Comparison of ENCODE assay signal across 14 cellular contexts in the genomic region with DNA sequence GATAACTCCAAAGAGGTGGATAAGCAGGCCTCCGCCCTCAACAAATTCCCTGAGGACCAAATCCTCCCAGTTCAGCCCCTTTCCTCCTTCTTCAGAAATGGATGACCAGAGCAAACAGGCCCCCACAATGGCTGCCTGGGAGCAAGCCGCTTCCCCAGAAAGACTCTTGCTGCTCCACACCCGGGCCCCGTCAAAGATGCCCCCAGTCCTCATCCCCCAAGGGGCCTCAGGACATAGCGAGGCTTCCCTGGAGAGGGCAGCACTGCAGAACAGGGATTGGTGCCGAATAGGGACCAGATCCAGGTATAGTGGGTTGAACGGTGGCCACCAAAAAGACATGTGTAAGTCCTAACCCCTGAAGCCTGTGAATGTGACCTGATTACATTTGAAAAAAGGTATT.
A peak's percentile ranks its signal among the peaks of the same experiment; 100 is the strongest.
DNase-seq lines count a peak whose midpoint lies in the region; ATAC-seq, FAIRE-seq and TF ChIP-seq lines count a peak whose summit lies in the region.
"Had no signal": no experiment of that assay in that cellular context is flagged by ENCODE, and none has a peak within 500 bp of the region (broad histone marks: within the 10 kb centered on the region; RNA-seq: fewer than 3 reads in every experiment).

No MANE protein-coding gene starts in this region.

- TF ChIP-seq CTCF in K562 (IDR thresholded peaks at IDR 0.05 in 2 of 3, conservative IDR thresholded peaks at IDR 0.05 in 1 of 3; ENCODE audit: insufficient read depth in 2 of 3, low read depth in 1 of 3, low read length in 3 of 3) (no peak), natural killer cell (IDR thresholded peaks at IDR 0.05) (no peak)

- H3K36me3 ChIP-seq in BLaER1 (no peaks in the 10 kb centered on the region), K562 (ENCODE audit: control insufficient read depth, insufficient read depth, low read length) (no peaks in the 10 kb centered on the region)
- H3K36me3 ChIP-seq in CD8-positive, alpha-beta memory T cell (ENCODE audit: insufficient read depth, low read length): no peaks in the 10 kb centered on the region
- H3K36me3 ChIP-seq: HAP-1, heart right ventricle had no signal

- H3K9me3 ChIP-seq in BLaER1: no peaks in the 10 kb centered on the region
- no peaks in the 10 kb centered on the region for H3K9me3 ChIP-seq in CD8-positive, alpha-beta memory T cell (ENCODE audit: low read length)
- H3K9me3 ChIP-seq in K562 (replicated peaks; ENCODE audit: control insufficient read depth, insufficient read depth, low read depth, low read length): no peaks in the 10 kb centered on the region
- H3K9me3 ChIP-seq: HAP-1, heart right ventricle had no signal

- no peak for TF ChIP-seq POLR2A in K562 (conservative IDR thresholded peaks at IDR 0.05)

- H3K4me2 ChIP-seq in BLaER1 (peak overlapping the region; percentile 82), K562 (ENCODE audit: insufficient read depth, low read length) (no peak overlapping the region)

- no peak for FAIRE-seq in K562 (lab: Jason Lieb, UNC)
- FAIRE-seq: urothelium cell line had no signal

- H3K27ac ChIP-seq in BLaER1 (no peak overlapping the region), K562 (ENCODE audit: extremely low read depth, low read depth, low read length) (no peak overlapping the region)
- no peak overlapping the region for H3K27ac ChIP-seq in CD8-positive, alpha-beta memory T cell (ENCODE audit: low read depth, low read length)

- no peak for TF ChIP-seq RAD21 in K562 (CRISPR knock-in tag; conservative IDR thresholded peaks at IDR 0.05 in 1 of 2, IDR thresholded peaks at IDR 0.05 in 1 of 2)

- H3K9ac ChIP-seq in BLaER1 (no peak overlapping the region), K562 (ENCODE audit: insufficient read depth in 1 of 2, low read depth in 2 of 2, low read length in 2 of 2) (no peak overlapping the region)

- peaks cover 0 to 2% of the 10 kb centered on the region in 2 donors for H3K27me3 Mint-ChIP-seq in CD8-positive, alpha-beta memory T cell
- no peaks in the 10 kb centered on the region for H3K27me3 Mint-ChIP-seq in natural killer cell (ENCODE audit: low read depth in 2 of 2)

- H3K4me3 Mint-ChIP-seq in CD8-positive, alpha-beta memory T cell: peak overlapping the region in 4 of 7 donors; percentile 37 to 62 (median 44)
- peak overlapping the region; percentile 50 for H3K4me3 Mint-ChIP-seq in natural killer cell
- H3K4me3 Mint-ChIP-seq: stimulated activated effector memory CD8-positive, alpha-beta T cell treated with anti-CD3 and anti-CD28 coated beads, Interleukin-12 subunit alpha, Interleukin-12 subunit beta, amount 100 ng/mL, for 72 hours had no signal

- H3K27me3 ChIP-seq in BLaER1 (no peaks in the 10 kb centered on the region), K562 (ENCODE audit: control insufficient read depth in 2 of 2, insufficient read depth in 2 of 2, low read length in 2 of 2) (no peaks in the 10 kb centered on the region)
- no peaks in the 10 kb centered on the region for H3K27me3 ChIP-seq in CD8-positive, alpha-beta memory T cell (ENCODE audit: insufficient read depth, low read length, poor library complexity, severe bottlenecking)
- H3K27me3 ChIP-seq: heart right ventricle had no signal

- in situ Hi-C loops in K562 (cut with MboI): no loop called here

- CTCF ChIA-PET in CD8-positive, alpha-beta memory T cell (lab: Charles Lee): no interaction called here
- CTCF ChIA-PET in K562 (lab: Yijun Ruan, JAX; ENCODE audit: low intra/inter-chr PET ratio): no interaction called here

- no peaks in the 10 kb centered on the region for H3K9me1 ChIP-seq in K562 (ENCODE audit: control insufficient read depth, insufficient read depth, low read length)

- no peaks in the 10 kb centered on the region for H3K36me3 Mint-ChIP-seq in CD8-positive, alpha-beta memory T cell
- H3K36me3 Mint-ChIP-seq in natural killer cell: no peaks in the 10 kb centered on the region
- H3K36me3 Mint-ChIP-seq: stimulated activated effector memory CD8-positive, alpha-beta T cell treated with anti-CD3 and anti-CD28 coated beads, Interleukin-12 subunit alpha, Interleukin-12 subunit beta, amount 100 ng/mL, for 72 hours had no signal

- H3K4me1 Mint-ChIP-seq in CD8-positive, alpha-beta memory T cell: peaks cover 38 to 69% (median 54%) of the 10 kb centered on the region in 3 donors
- H3K4me1 Mint-ChIP-seq in natural killer cell: peaks cover 62 to 68% of the 10 kb centered on the region in 2 donors

- TF ChIP-seq EP300 in K562 (IDR thresholded peaks at IDR 0.05; ENCODE audit: low read length): no peak

- H3K4me1 ChIP-seq in BLaER1 (peaks cover 71% of the 10 kb centered on the region), K562 (replicated peaks in 1 of 2; ENCODE audit: control insufficient read depth in 2 of 2, insufficient read depth in 2 of 2, low read length in 2 of 2) (peaks cover 6 to 7% of the 10 kb centered on the region in 2 experiments; a peak in 4 of 5 replicates)
- peaks cover 55% of the 10 kb centered on the region for H3K4me1 ChIP-seq in CD8-positive, alpha-beta memory T cell (ENCODE audit: insufficient read depth, low read length)
- H3K4me1 ChIP-seq: HAP-1 had no signal

- peak overlapping the region in 7 of 8 donors; percentile 9 to 75 (median 64) for H3K27ac Mint-ChIP-seq in CD8-positive, alpha-beta memory T cell
- peak overlapping the region; percentile 74 to 77 for H3K27ac Mint-ChIP-seq in natural killer cell
- H3K27ac Mint-ChIP-seq: stimulated activated effector memory CD8-positive, alpha-beta T cell treated with anti-CD3 and anti-CD28 coated beads, Interleukin-12 subunit alpha, Interleukin-12 subunit beta, amount 100 ng/mL, for 72 hours had no signal

- H2AFZ ChIP-seq in K562 (ENCODE audit: low read depth, low read length): no peak overlapping the region

- H3K79me2 ChIP-seq in K562 (ENCODE audit: control insufficient read depth, insufficient read depth, low read length): no peaks in the 10 kb centered on the region

- 0 out of 3 replicates have a peak, but pooled peaks have one; percentile 11 for ATAC-seq in K562
- ATAC-seq in natural killer cell: no peak
- ATAC-seq in GM19395 (IDR thresholded peaks at IDR 0.05; ENCODE audit: unreplicated experiment): no peak
- ATAC-seq: stimulated activated effector memory CD8-positive, alpha-beta T cell treated with anti-CD3 and anti-CD28 coated beads, Interleukin-12 subunit alpha, Interleukin-12 subunit beta, amount 100 ng/mL, for 72 hours had no signal

- WGBS in K562 (ENCODE audit: insufficient coverage, low coverage, missing lambda C conversion rate): 78% methylated on average over 4 of the region's 7 CpGs

- no TSS peak for BruUV-seq in K562 (replicated peaks; lab: Mats Ljungman, UMichigan)

- DNase-seq in CD8-positive, alpha-beta memory T cell: no peak
- DNase-seq in K562 (ENCODE audit: extremely low read depth in 1 of 4, low spot score in 3 of 4) (no peak), natural killer cell (no peak), NCI-H2107 treated with DMSO at 0.1 percent for 48 hours (lab: John Stamatoyannopoulos, UW; ENCODE audit: unreplicated experiment) (no peak)
- no peak for DNase-seq in stimulated activated CD4-positive, alpha-beta T cell treated with anti-CD3 and anti-CD28 coated beads, Interleukin-4, amount 100 ng/mL, for 1 hour
- DNase-seq: heart right ventricle; NCI-H2081; NCI-H774; stimulated activated CD4-positive, alpha-beta T cell treated with anti-CD3 and anti-CD28 coated beads, Interleukin-4, amount 100 ng/mL, for 4 hours had no signal

- H3K4me3 ChIP-seq in BLaER1 (no peak overlapping the region), K562 (no peak overlapping the region)
- H3K4me3 ChIP-seq in CD8-positive, alpha-beta memory T cell (ENCODE audit: low read length): no peak overlapping the region
- H3K4me3 ChIP-seq: HAP-1, heart right ventricle had no signal

- H4K20me1 ChIP-seq in BLaER1: no peaks in the 10 kb centered on the region
- no peaks in the 10 kb centered on the region for H4K20me1 ChIP-seq in K562 (replicated peaks; ENCODE audit: control insufficient read depth, insufficient read depth, low read length)

- no peaks in the 10 kb centered on the region for H3K9me3 Mint-ChIP-seq in CD8-positive, alpha-beta memory T cell
- no peaks in the 10 kb centered on the region for H3K9me3 Mint-ChIP-seq in natural killer cell
- H3K9me3 Mint-ChIP-seq: stimulated activated effector memory CD8-positive, alpha-beta T cell treated with anti-CD3 and anti-CD28 coated beads, Interleukin-12 subunit alpha, Interleukin-12 subunit beta, amount 100 ng/mL, for 72 hours had no signal

- POLR2A ChIA-PET in CD8-positive, alpha-beta memory T cell (lab: Charles Lee): no interaction called here
- POLR2A ChIA-PET in K562 (lab: Yijun Ruan, JAX): interaction anchor here (0.6 to 1.7 kb wide), 2 partner anchors 43 to 384 kb away, joined by 3 read pairs; no protein-coding TSS in a partner anchor

- intact Hi-C loops in K562 (cut with micrococcal nuclease): no loop called here
- intact Hi-C loops in natural killer cell (cut with micrococcal nuclease): no loop called here

TF ChIP-seq in K562, 482 proteins besides CTCF, POLR2A, EP300 and RAD21 (continues in another document):
- TF ChIP-seq NCOR1 (IDR thresholded peaks at IDR 0.05): no peak
- no peak for TF ChIP-seq ZNF24 (IDR thresholded peaks at IDR 0.05)
- TF ChIP-seq, protein P1, sequence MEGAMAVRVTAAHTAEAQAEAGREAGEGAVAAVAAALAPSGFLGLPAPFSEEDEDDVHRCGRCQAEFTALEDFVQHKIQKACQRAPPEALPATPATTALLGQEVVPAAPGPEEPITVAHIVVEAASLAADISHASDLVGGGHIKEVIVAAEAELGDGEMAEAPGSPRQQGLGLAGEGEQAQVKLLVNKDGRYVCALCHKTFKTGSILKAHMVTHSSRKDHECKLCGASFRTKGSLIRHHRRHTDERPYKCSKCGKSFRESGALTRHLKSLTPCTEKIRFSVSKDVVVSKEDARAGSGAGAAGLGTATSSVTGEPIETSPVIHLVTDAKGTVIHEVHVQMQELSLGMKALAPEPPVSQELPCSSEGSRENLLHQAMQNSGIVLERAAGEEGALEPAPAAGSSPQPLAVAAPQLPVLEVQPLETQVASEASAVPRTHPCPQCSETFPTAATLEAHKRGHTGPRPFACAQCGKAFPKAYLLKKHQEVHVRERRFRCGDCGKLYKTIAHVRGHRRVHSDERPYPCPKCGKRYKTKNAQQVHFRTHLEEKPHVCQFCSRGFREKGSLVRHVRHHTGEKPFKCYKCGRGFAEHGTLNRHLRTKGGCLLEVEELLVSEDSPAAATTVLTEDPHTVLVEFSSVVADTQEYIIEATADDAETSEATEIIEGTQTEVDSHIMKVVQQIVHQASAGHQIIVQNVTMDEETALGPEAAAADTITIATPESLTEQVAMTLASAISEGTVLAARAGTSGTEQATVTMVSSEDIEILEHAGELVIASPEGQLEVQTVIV (CRISPR knock-in tag; IDR thresholded peaks at IDR 0.05; ENCODE audit: borderline replicate concordance): no peak
- no peak for TF ChIP-seq PHB2 (IDR thresholded peaks at IDR 0.05; ENCODE audit: low read depth)
- no peak for TF ChIP-seq EHMT2 (IDR thresholded peaks at IDR 0.05)
- no peak for TF ChIP-seq BRD4 (IDR thresholded peaks at IDR 0.05)
- TF ChIP-seq ZNF644 (tag; IDR thresholded peaks at IDR 0.05; ENCODE audit: low read depth): no peak
- TF ChIP-seq, protein P2, sequence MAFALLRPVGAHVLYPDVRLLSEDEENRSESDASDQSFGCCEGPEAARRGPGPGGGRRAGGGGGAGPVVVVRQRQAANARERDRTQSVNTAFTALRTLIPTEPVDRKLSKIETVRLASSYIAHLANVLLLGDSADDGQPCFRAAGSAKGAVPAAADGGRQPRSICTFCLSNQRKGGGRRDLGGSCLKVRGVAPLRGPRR (CRISPR knock-in tag; IDR thresholded peaks at IDR 0.05): no peak
